In genomic region chr2:177283871-177284270, GRCh38 we compare ENCODE assay signal across 25 cellular contexts.
"Had no signal": no experiment of that assay in that cellular context is flagged by ENCODE, and none has a peak within 500 bp of the region (broad histone marks: within the 10 kb centered on the region; RNA-seq: fewer than 3 reads in every experiment).

No MANE protein-coding gene starts in this region.

- H3K9me3 Mint-ChIP-seq: activated CD4-positive, alpha-beta T cell treated with anti-CD3 and anti-CD28 coated beads, Interleukin-2, amount 10 ng/mL, durations not matched to agents 24 days and 14 days; activated naive CD4-positive, alpha-beta T cell treated with anti-CD3 and anti-CD28 coated beads, Interleukin-2, amount 50 U/mL, for 24 hours; activated T-cell treated with anti-CD3 and anti-CD28 coated beads, Interleukin-2, amount 50 U/mL, for 24 hours; activated T-helper 1 cell treated with anti-CD3 and anti-CD28 coated beads, Interleukin-12 subunit alpha, Interleukin-12 subunit beta, Interleukin-2, Interleukin-4 antibody, amounts not matched to agents 30 ng/mL and 10 ng/mL and 1 ng/mL, durations not matched to agents 14 hours and 24 hours and 36 hours; brain; T-helper 1 cell treated with Interleukin-12 subunit alpha and Interleukin-12 subunit beta and Interleukin-4 antibody, amounts not matched to agents 30 μg/mL and 1 μg/mL, for 36 hours; WTC11 had no signal

- H3K9me3 ChIP-seq: SJSA1 had no signal

- H3K4me3 Mint-ChIP-seq: activated CD4-positive, alpha-beta T cell treated with anti-CD3 and anti-CD28 coated beads, Interleukin-2, amount 10 ng/mL, durations not matched to agents 24 days and 14 days; activated CD8-positive, alpha-beta memory T cell treated with anti-CD3 and anti-CD28 coated beads, Interleukin-2, amount 10 ng/mL, durations not matched to agents 7 days and 5 days; activated naive CD4-positive, alpha-beta T cell treated with anti-CD3 and anti-CD28 coated beads, Interleukin-2, amount 50 U/mL, for 24 hours; activated T-cell treated with anti-CD3 and anti-CD28 coated beads, Interleukin-2, amount 50 U/mL, for 24 hours; activated T-helper 1 cell treated with anti-CD3 and anti-CD28 coated beads, Interleukin-12 subunit alpha, Interleukin-12 subunit beta, Interleukin-2, Interleukin-4 antibody, amounts not matched to agents 30 ng/mL and 10 ng/mL and 1 ng/mL, durations not matched to agents 14 hours and 24 hours and 36 hours; brain; T-helper 1 cell treated with Interleukin-12 subunit alpha and Interleukin-12 subunit beta and Interleukin-4 antibody, amounts not matched to agents 30 μg/mL and 1 μg/mL, for 36 hours; WTC11 had no signal

- H3K27me3 Mint-ChIP-seq: activated CD4-positive, alpha-beta T cell treated with anti-CD3 and anti-CD28 coated beads, Interleukin-2, amount 10 ng/mL, durations not matched to agents 24 days and 14 days; activated CD8-positive, alpha-beta memory T cell treated with anti-CD3 and anti-CD28 coated beads, Interleukin-2, amount 10 ng/mL, durations not matched to agents 7 days and 5 days; activated naive CD4-positive, alpha-beta T cell treated with anti-CD3 and anti-CD28 coated beads, Interleukin-2, amount 50 U/mL, for 24 hours; activated T-cell treated with anti-CD3 and anti-CD28 coated beads, Interleukin-2, amount 50 U/mL, for 24 hours; brain had no signal

- ATAC-seq: activated CD8-positive, alpha-beta memory T cell treated with anti-CD3 and anti-CD28 coated beads, Interleukin-2, amount 10 ng/mL, durations not matched to agents 7 days and 5 days; Panc1; SK-N-SH treated with all-trans-retinoic acid at 6 μM for 48 hours; WTC11 had no signal

- H3K27me3 ChIP-seq: SJSA1 had no signal

- H3K36me3 ChIP-seq: SJSA1 had no signal

- H3K27ac ChIP-seq: RWPE1, SJSA1 had no signal

- H3K4me1 Mint-ChIP-seq: activated naive CD4-positive, alpha-beta T cell treated with anti-CD3 and anti-CD28 coated beads, Interleukin-2, amount 50 U/mL, for 24 hours had no signal

- H3K4me3 ChIP-seq: SJSA1 had no signal

- H3K27ac Mint-ChIP-seq: activated CD4-positive, alpha-beta T cell treated with anti-CD3 and anti-CD28 coated beads, Interleukin-2, amount 10 ng/mL, durations not matched to agents 24 days and 14 days; activated CD8-positive, alpha-beta memory T cell treated with anti-CD3 and anti-CD28 coated beads, Interleukin-2, amount 10 ng/mL, durations not matched to agents 7 days and 5 days; activated naive CD4-positive, alpha-beta T cell treated with anti-CD3 and anti-CD28 coated beads, Interleukin-2, amount 50 U/mL, for 24 hours; activated T-cell treated with anti-CD3 and anti-CD28 coated beads, Interleukin-2, amount 50 U/mL, for 24 hours; activated T-helper 1 cell treated with anti-CD3 and anti-CD28 coated beads, Interleukin-12 subunit alpha, Interleukin-12 subunit beta, Interleukin-2, Interleukin-4 antibody, amounts not matched to agents 30 ng/mL and 10 ng/mL and 1 ng/mL, durations not matched to agents 14 hours and 24 hours and 36 hours; T-helper 1 cell treated with Interleukin-12 subunit alpha and Interleukin-12 subunit beta and Interleukin-4 antibody, amounts not matched to agents 30 μg/mL and 1 μg/mL, for 36 hours; WTC11 had no signal

- H3K4me1 ChIP-seq: SJSA1 had no signal

- DNase-seq: activated CD4-positive, alpha-beta T cell treated with anti-CD3 and anti-CD28 coated beads for 1 hour; activated CD4-positive, alpha-beta T cell treated with anti-CD3 and anti-CD28 coated beads, Interleukin-2, amount 10 ng/mL, durations not matched to agents 24 days and 14 days; activated CD4-positive, alpha-beta T cell treated with anti-CD3 and anti-CD28 coated beads, Interleukin-2, amount 50 U/mL, for 48 hours; activated CD8-positive, alpha-beta memory T cell treated with anti-CD3 and anti-CD28 coated beads, Interleukin-2, amount 10 ng/mL, durations not matched to agents 7 days and 5 days; activated effector memory CD4-positive, alpha-beta T cell treated with Interleukin-2 at 50 U/mL for 16 hours; activated naive CD4-positive, alpha-beta T cell; activated T-cell treated with anti-CD3 and anti-CD28 coated beads, Interleukin-2, amount 50 U/mL, for 24 hours; amniotic stem cell; cerebellar nuclear complex; Karpas-422; MM.1S; NCI-H1417 treated with DMSO at 0.1 percent for 48 hours; NCI-H1694; NCI-H2029; NCI-H510A treated with DMSO at 0.1 percent for 48 hours; Right ventricle myocardium superior had no signal

- H3K36me3 Mint-ChIP-seq: brain, WTC11 had no signal
